8 cellular contexts compared by ENCODE assay signal in the genomic region with DNA sequence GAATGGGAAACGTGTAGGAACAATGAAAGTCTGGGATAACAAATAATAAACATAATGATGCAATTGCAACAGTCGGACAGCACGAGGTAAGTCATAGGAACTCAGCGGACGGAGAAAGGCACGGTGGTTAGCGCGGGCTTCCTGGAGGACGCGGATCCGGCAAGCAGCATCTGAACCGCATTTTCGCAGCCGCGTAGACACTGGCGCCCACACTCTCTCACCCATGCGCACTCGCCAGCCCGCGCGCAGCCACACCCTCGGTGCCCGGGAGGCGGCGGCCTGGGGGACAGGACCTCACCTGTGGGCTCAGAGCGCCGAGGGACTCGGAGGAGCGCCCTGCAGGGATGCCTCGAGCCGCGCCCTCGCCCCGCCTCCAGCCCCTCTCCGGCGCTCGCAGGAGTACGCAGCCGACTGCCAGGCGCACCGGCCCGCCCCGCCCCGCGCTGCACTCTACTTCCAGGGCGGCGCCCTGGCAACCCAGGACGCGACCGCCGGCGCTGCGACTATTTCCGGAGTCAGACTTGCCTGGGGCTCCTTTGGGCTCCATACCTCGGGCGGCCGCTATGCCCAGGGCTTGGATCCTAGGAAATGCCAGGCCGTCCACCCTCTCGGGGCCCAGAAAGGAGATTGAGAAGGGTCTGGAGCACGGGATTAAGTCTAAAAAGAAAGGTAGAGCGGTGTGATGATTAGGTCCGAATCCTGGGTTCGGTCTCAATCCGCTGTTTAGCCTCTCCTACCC. TPM values are rescaled to one million over a fixed set of nuclear protein-coding genes. Genes with fewer than 3 reads are reported as not detected.
A peak's percentile ranks its signal among the peaks of the same experiment; 100 is the strongest.
DNase-seq lines count a peak whose midpoint lies in the region; ATAC-seq and TF ChIP-seq lines count a peak whose summit lies in the region.

Gene TTLL1 (minus strand): TSS at position 413 of the 739 bp plus-strand sequence. CDS start 13,805 bp downstream, outside the sequence.

- TF ChIP-seq POLR2A in GM19099 (IDR thresholded peaks at IDR 0.05; ENCODE audit: extremely low read depth, insufficient read length, low read depth) = peak; percentile 67

- no peaks in the 10 kb centered on the region for H3K9me3 Mint-ChIP-seq in activated CD4-positive, alpha-beta memory T cell treated with anti-CD3 and anti-CD28 coated beads for 36 hours

- H3K9me3 ChIP-seq in ectodermal cell (ENCODE audit: control insufficient read depth, low read length) (no peaks in the 10 kb centered on the region), lung (ENCODE audit: control insufficient read depth in 2 of 2, insufficient read depth in 1 of 2, low read length in 1 of 2) (no peaks in the 10 kb centered on the region)

- 5 to 6% methylated on average over 64 of the region's 64 CpGs for WGBS in ectodermal cell, 2 experiments
- 3 to 5% methylated on average over 59 to 64 of the region's 64 CpGs for WGBS in lung, 2 donors

- H3K4me1 ChIP-seq in ectodermal cell (ENCODE audit: control insufficient read depth, insufficient read depth, low read length) = no peaks in the 10 kb centered on the region
- peaks cover 0 to 6% of the 10 kb centered on the region in 2 donors for H3K4me1 ChIP-seq in lung (ENCODE audit: control insufficient read depth in 2 of 2, insufficient read depth in 2 of 2, low read length in 2 of 2)

- peak; percentile 98 for DNase-seq in AG20443 (ENCODE audit: low spot score)
- DNase-seq in NCI-H748 treated with DMSO at 0.1 percent for 48 hours (lab: John Stamatoyannopoulos, UW) = peak; percentile 78
- DNase-seq in activated CD4-positive, alpha-beta memory T cell treated with anti-CD3 and anti-CD28 coated beads for 36 hours = peak; percentile 94
- DNase-seq in lung (ENCODE audit: low spot score) = peak; percentile 91
- peak; percentile 79 to 91 (median 81) for DNase-seq in stimulated activated CD4-positive, alpha-beta T cell treated with anti-CD3 and anti-CD28 coated beads, TNF-alpha, amount 100 ng/mL, for 24 hours (ENCODE audit: low read depth in 3 of 3)

- peak within 1 kb of the TSS; percentile 90 for H3K27ac Mint-ChIP-seq in activated CD4-positive, alpha-beta memory T cell treated with anti-CD3 and anti-CD28 coated beads for 36 hours

- CTCF ChIA-PET in activated CD4-positive, alpha-beta memory T cell treated with anti-CD3 and anti-CD28 coated beads for 36 hours (lab: Charles Lee) = no interaction called here

- H3K27me3 Mint-ChIP-seq in activated CD4-positive, alpha-beta memory T cell treated with anti-CD3 and anti-CD28 coated beads for 36 hours = no peaks in the 10 kb centered on the region

- H3K4me3 ChIP-seq in ectodermal cell (ENCODE audit: insufficient read depth, low read depth, low read length) (peak within 1 kb of the TSS; percentile 76), lung (peak within 1 kb of the TSS; percentile 88)

- H3K36me3 ChIP-seq in ectodermal cell (ENCODE audit: control insufficient read depth, insufficient read depth, low read length) (no peaks in the 10 kb centered on the region), lung (ENCODE audit: control insufficient read depth in 2 of 2, insufficient read depth in 2 of 2, low read length in 2 of 2) (no peaks in the 10 kb centered on the region)

- TF ChIP-seq CTCF in lung (IDR thresholded peaks at IDR 0.05; ENCODE audit: control extremely low read depth, extremely low read depth) = no peak

- H3K27me3 ChIP-seq in ectodermal cell (ENCODE audit: control insufficient read depth, insufficient read depth, low read length, poor library complexity, severe bottlenecking) (no peaks in the 10 kb centered on the region), lung (ENCODE audit: control insufficient read depth, insufficient read depth) (no peaks in the 10 kb centered on the region)

- H3K27ac ChIP-seq in ectodermal cell (ENCODE audit: insufficient read depth, low read depth, low read length, poor library complexity, severe bottlenecking) = peak within 1 kb of the TSS; percentile 26
- peak within 1 kb of the TSS; percentile 47 to 77 for H3K27ac ChIP-seq in lung (ENCODE audit: low read depth in 1 of 2, low read length in 1 of 2)

- peaks cover 20% of the 10 kb centered on the region for H3K4me1 Mint-ChIP-seq in activated CD4-positive, alpha-beta memory T cell treated with anti-CD3 and anti-CD28 coated beads for 36 hours (ENCODE audit: low read depth)

- ATAC-seq in HG03442 (IDR thresholded peaks at IDR 0.05; ENCODE audit: unreplicated experiment) = peak; percentile 71
- peak; percentile 96 for ATAC-seq in lung (ENCODE audit: insufficient read depth, low FRiP score)

- intact Hi-C loops in activated CD4-positive, alpha-beta memory T cell treated with anti-CD3 and anti-CD28 coated beads for 36 hours (cut with micrococcal nuclease) = loop anchor here (2.0 to 5.0 kb wide), 2 partner anchors 63 to 226 kb away; partner anchors contain the start of gene TSPO

- H3K36me3 Mint-ChIP-seq in activated CD4-positive, alpha-beta memory T cell treated with anti-CD3 and anti-CD28 coated beads for 36 hours = no peaks in the 10 kb centered on the region

- POLR2A ChIA-PET in activated CD4-positive, alpha-beta memory T cell treated with anti-CD3 and anti-CD28 coated beads for 36 hours (lab: Charles Lee) = no interaction called here

- peak within 1 kb of the TSS; percentile 97 for H3K4me3 Mint-ChIP-seq in activated CD4-positive, alpha-beta memory T cell treated with anti-CD3 and anti-CD28 coated beads for 36 hours

RNA-seq across cellular contexts. Expression of gene TTLL1, which starts in this region (rescaled TPM):
- 1 to 10 TPM; 6.1 to 6.7 TPM for total RNA-seq in activated CD4-positive, alpha-beta memory T cell treated with anti-CD3 and anti-CD28 coated beads for 36 hours
- polyA plus RNA-seq in ectodermal cell (2013, experiment 1 of 4) = 23.6 TPM
- polyA plus RNA-seq in ectodermal cell (2013, experiment 2 of 4) = 21.5 TPM
- 22.0 TPM for polyA plus RNA-seq in ectodermal cell (2013, experiment 3 of 4)
- 24.8 TPM for polyA plus RNA-seq in ectodermal cell (2013, experiment 4 of 4)
- 1 to 10 TPM; 6.6 to 8.0 TPM for total RNA-seq in lung
- polyA plus RNA-seq in lung = 1 to 10 TPM; 3.8 to 4.7 TPM

Comparison
In these comparisons a context has a peak if more than half of its experiments do, and no peak if none do; other contexts are left out.
1. Peak in every context shown above with its lines: DNase-seq, ATAC-seq, H3K4me3 ChIP-seq and H3K27ac ChIP-seq.